ENCODE assay signal across 13 cellular contexts in genomic region chr7:135291809-135292253, GRCh38. TPM values are rescaled to one million over a fixed set of nuclear protein-coding genes. Genes with fewer than 3 reads are reported as not detected.
DNase-seq lines count a peak whose midpoint lies in the region; ATAC-seq, FAIRE-seq and TF ChIP-seq lines count a peak whose summit lies in the region.
"Had no signal": no experiment of that assay in that cellular context is flagged by ENCODE, and none has a peak within 500 bp of the region (broad histone marks: within the 10 kb centered on the region; RNA-seq: fewer than 3 reads in every experiment).

No MANE protein-coding gene starts in this region.

- no peak overlapping the region for H3K4ac ChIP-seq in trophoblast cell (ENCODE audit: low read depth, low read length)

- peaks cover 0 to 2% of the 10 kb centered on the region in 2 experiments for H3K4me1 ChIP-seq in trophoblast cell (ENCODE audit: control insufficient read depth in 1 of 2, insufficient read depth in 2 of 2, low read length in 2 of 2)
- H3K4me1 ChIP-seq: uterus had no signal

- no peak for TF ChIP-seq CTCF in bronchial epithelial cell (IDR thresholded peaks at IDR 0.05; ENCODE audit: insufficient read depth, low read length, severe bottlenecking)

- no CpG with 5 or more reads among the region's 8 CpGs for WGBS in trophoblast cell (ENCODE audit: extremely low coverage, insufficient coverage, insufficient read length)

- ATAC-seq in activated CD4-positive, alpha-beta T cell treated with anti-CD3 and anti-CD28 coated beads for 36 hours, result peak; percentile 96

- no peak overlapping the region for H2AFZ ChIP-seq in trophoblast cell (ENCODE audit: insufficient read depth, low read length, poor library complexity)

- H2BK12ac ChIP-seq in trophoblast cell (ENCODE audit: low read length), result no peak overlapping the region

- FAIRE-seq in bronchial epithelial cell (lab: Jason Lieb, UNC), result peak; percentile 81

- no peak overlapping the region for H2AK5ac ChIP-seq in trophoblast cell (ENCODE audit: low read length)

- POLR2A ChIA-PET in activated CD4-positive, alpha-beta T cell treated with anti-CD3 and anti-CD28 coated beads for 36 hours (lab: Charles Lee), result no interaction called here

- H3K4me1 Mint-ChIP-seq in activated CD4-positive, alpha-beta T cell treated with anti-CD3 and anti-CD28 coated beads for 36 hours, result peaks cover 7% of the 10 kb centered on the region
- no peaks in the 10 kb centered on the region for H3K4me1 Mint-ChIP-seq in activated CD4-positive, alpha-beta T cell treated with anti-CD3 and anti-CD28 coated beads, Interleukin-2, amount 10 ng/mL, durations not matched to agents 24 days and 14 days
- H3K4me1 Mint-ChIP-seq: activated B cell treated with CpG ODN at 0.5 μM for 24 hours had no signal

- H3K27ac Mint-ChIP-seq in activated CD4-positive, alpha-beta T cell treated with anti-CD3 and anti-CD28 coated beads for 36 hours, result no peak overlapping the region
- no peak overlapping the region for H3K27ac Mint-ChIP-seq in activated CD4-positive, alpha-beta T cell treated with anti-CD3 and anti-CD28 coated beads, Interleukin-2, amount 10 ng/mL, durations not matched to agents 24 days and 14 days
- H3K27ac Mint-ChIP-seq: activated B cell treated with CpG ODN at 0.5 μM for 24 hours had no signal

- H3K14ac ChIP-seq in trophoblast cell (ENCODE audit: low read length), result no peak overlapping the region

- peaks cover 8% of the 10 kb centered on the region for H3K27me3 Mint-ChIP-seq in activated CD4-positive, alpha-beta T cell treated with anti-CD3 and anti-CD28 coated beads for 36 hours
- peaks cover 11% of the 10 kb centered on the region for H3K27me3 Mint-ChIP-seq in activated CD4-positive, alpha-beta T cell treated with anti-CD3 and anti-CD28 coated beads, Interleukin-2, amount 10 ng/mL, durations not matched to agents 24 days and 14 days

- H3K27me3 ChIP-seq in bronchial epithelial cell (ENCODE audit: control insufficient read depth, insufficient read depth, low read length) (no peaks in the 10 kb centered on the region), trophoblast cell (ENCODE audit: insufficient read depth, low read length) (no peaks in the 10 kb centered on the region)
- H3K27me3 ChIP-seq: uterus had no signal

- H4K91ac ChIP-seq in trophoblast cell (ENCODE audit: low read depth, low read length), result no peak overlapping the region

- H3K9ac ChIP-seq in trophoblast cell (ENCODE audit: low read length), result no peak overlapping the region

- CTCF ChIA-PET in activated CD4-positive, alpha-beta T cell treated with anti-CD3 and anti-CD28 coated beads for 36 hours (lab: Charles Lee), result interaction anchor here (3.4 kb wide), 1 partner anchor 12 kb away, joined by 19 read pairs; no protein-coding TSS in a partner anchor

- peak; percentile 39 for DNase-seq in activated CD4-positive, alpha-beta T cell treated with anti-CD3 and anti-CD28 coated beads for 36 hours
- no peak for DNase-seq in activated CD4-positive, alpha-beta T cell treated with anti-CD3 and anti-CD28 coated beads, Interleukin-2, amount 10 ng/mL, durations not matched to agents 24 days and 14 days
- peak; percentile 67 for DNase-seq in NCI-H345 (lab: John Stamatoyannopoulos, UW)
- DNase-seq in bronchial epithelial cell (ENCODE audit: low read depth), result peak; percentile 100
- DNase-seq in trophoblast cell, result peak; percentile 95 to 97
- DNase-seq in activated CD8-positive, alpha-beta memory T cell treated with anti-CD3 and anti-CD28 coated beads, Interleukin-2, amount 50 U/mL, for 4 hours, result no peak
- no peak for DNase-seq in NCI-H2227 treated with DMSO at 0.1 percent for 48 hours (lab: John Stamatoyannopoulos, UW)
- DNase-seq in NCI-H1694 (lab: John Stamatoyannopoulos, UW), result no peak
- DNase-seq: activated B cell treated with CpG ODN at 0.5 μM for 24 hours; activated naive CD4-positive, alpha-beta T cell treated with Interleukin-2 at 50 U/mL for 16 hours; KBM-7; uterus had no signal

- intact Hi-C loops in activated CD4-positive, alpha-beta T cell treated with anti-CD3 and anti-CD28 coated beads for 36 hours (cut with DNase I, micrococcal nuclease), result no loop called here
- intact Hi-C loops in activated CD4-positive, alpha-beta T cell treated with anti-CD3 and anti-CD28 coated beads, Interleukin-2, amount 10 ng/mL, durations not matched to agents 24 days and 14 days (cut with micrococcal nuclease), result no loop called here

- H3K4me3 ChIP-seq in bronchial epithelial cell (ENCODE audit: low read depth, low read length) (no peak overlapping the region), trophoblast cell (ENCODE audit: low read depth, low read length) (no peak overlapping the region)
- H3K4me3 ChIP-seq: uterus had no signal

- no peaks in the 10 kb centered on the region for H3K36me3 Mint-ChIP-seq in activated CD4-positive, alpha-beta T cell treated with anti-CD3 and anti-CD28 coated beads for 36 hours (ENCODE audit: low read depth)
- no peaks in the 10 kb centered on the region for H3K36me3 Mint-ChIP-seq in activated CD4-positive, alpha-beta T cell treated with anti-CD3 and anti-CD28 coated beads, Interleukin-2, amount 10 ng/mL, durations not matched to agents 24 days and 14 days (ENCODE audit: low read depth)

- no peak overlapping the region for H3K4me2 ChIP-seq in trophoblast cell (ENCODE audit: low read length)

- no peaks in the 10 kb centered on the region for H3K79me2 ChIP-seq in trophoblast cell (ENCODE audit: control insufficient read depth, insufficient read depth, low read length, poor library complexity)

- H4K8ac ChIP-seq in trophoblast cell (ENCODE audit: low read depth, low read length), result no peak overlapping the region

- H3K23ac ChIP-seq in trophoblast cell (ENCODE audit: low read length), result no peak overlapping the region

- H3K36me3 ChIP-seq in bronchial epithelial cell (ENCODE audit: control insufficient read depth, insufficient read depth, low read length) (no peaks in the 10 kb centered on the region), trophoblast cell (ENCODE audit: control insufficient read depth in 1 of 2, insufficient read depth in 2 of 2, low read length in 2 of 2) (no peaks in the 10 kb centered on the region)
- H3K36me3 ChIP-seq: uterus had no signal

- no peaks in the 10 kb centered on the region for H3K79me1 ChIP-seq in trophoblast cell (ENCODE audit: low read length)

- no peak overlapping the region for H2BK5ac ChIP-seq in trophoblast cell (ENCODE audit: low read depth, low read length, poor library complexity)

- H3K9me3 ChIP-seq in trophoblast cell (ENCODE audit: insufficient read depth, low read depth, low read length), result no peaks in the 10 kb centered on the region
- H3K9me3 ChIP-seq: uterus had no signal

- H4K12ac ChIP-seq in trophoblast cell (ENCODE audit: low read depth, low read length), result no peak overlapping the region

- no peak overlapping the region for H3K27ac ChIP-seq in trophoblast cell (ENCODE audit: low read depth, low read length)
- H3K27ac ChIP-seq: uterus had no signal

- H3K4me3 Mint-ChIP-seq in activated CD4-positive, alpha-beta T cell treated with anti-CD3 and anti-CD28 coated beads for 36 hours, result no peak overlapping the region
- H3K4me3 Mint-ChIP-seq in activated CD4-positive, alpha-beta T cell treated with anti-CD3 and anti-CD28 coated beads, Interleukin-2, amount 10 ng/mL, durations not matched to agents 24 days and 14 days, result no peak overlapping the region
- H3K4me3 Mint-ChIP-seq: activated B cell treated with CpG ODN at 0.5 μM for 24 hours had no signal

- no peaks in the 10 kb centered on the region for H3K9me3 Mint-ChIP-seq in activated CD4-positive, alpha-beta T cell treated with anti-CD3 and anti-CD28 coated beads for 36 hours (ENCODE audit: low read depth)
- H3K9me3 Mint-ChIP-seq in activated CD4-positive, alpha-beta T cell treated with anti-CD3 and anti-CD28 coated beads, Interleukin-2, amount 10 ng/mL, durations not matched to agents 24 days and 14 days, result no peaks in the 10 kb centered on the region
- H3K9me3 Mint-ChIP-seq: activated B cell treated with CpG ODN at 0.5 μM for 24 hours had no signal

- no peak overlapping the region for H3K18ac ChIP-seq in trophoblast cell (ENCODE audit: low read length)

- H2BK120ac ChIP-seq in trophoblast cell (ENCODE audit: insufficient read depth, low read length, poor library complexity), result no peak overlapping the region

RNA-seq across cellular contexts. Expression of gene STRA8, which starts 58.2 kb away (rescaled TPM):
- total RNA-seq in activated CD4-positive, alpha-beta T cell treated with anti-CD3 and anti-CD28 coated beads for 36 hours, result not detected
- total RNA-seq in activated CD4-positive, alpha-beta T cell treated with anti-CD3 and anti-CD28 coated beads, Interleukin-2, amount 10 ng/mL, durations not matched to agents 24 days and 14 days, result not detected in 2 replicates
- total RNA-seq in bronchial epithelial cell, result not detected in 2 replicates
- polyA plus RNA-seq in trophoblast cell (2013), result not detected in 2 replicates
- total RNA-seq: activated B cell treated with CpG ODN at 0.5 μM for 24 hours, omental fat pad, uterus had no signal

Comparison
In these comparisons a context has a peak if more than half of its experiments do, and no peak if none do; other contexts are left out.
1. DNase-seq: peak in activated CD4-positive, alpha-beta T cell treated with anti-CD3 and anti-CD28 coated beads for 36 hours (single experiment), NCI-H345 (single experiment), bronchial epithelial cell (single experiment) and trophoblast cell (2 of 2); none in activated CD4-positive, alpha-beta T cell treated with anti-CD3 and anti-CD28 coated beads, Interleukin-2, amount 10 ng/mL, durations not matched to agents 24 days and 14 days (single experiment), activated CD8-positive, alpha-beta memory T cell treated with anti-CD3 and anti-CD28 coated beads, Interleukin-2, amount 50 U/mL, for 4 hours (single experiment), NCI-H2227 treated with DMSO at 0.1 percent for 48 hours (single experiment) and NCI-H1694 (single experiment).